Comparison of ENCODE assay signal across 1 cellular context in the genomic region with DNA sequence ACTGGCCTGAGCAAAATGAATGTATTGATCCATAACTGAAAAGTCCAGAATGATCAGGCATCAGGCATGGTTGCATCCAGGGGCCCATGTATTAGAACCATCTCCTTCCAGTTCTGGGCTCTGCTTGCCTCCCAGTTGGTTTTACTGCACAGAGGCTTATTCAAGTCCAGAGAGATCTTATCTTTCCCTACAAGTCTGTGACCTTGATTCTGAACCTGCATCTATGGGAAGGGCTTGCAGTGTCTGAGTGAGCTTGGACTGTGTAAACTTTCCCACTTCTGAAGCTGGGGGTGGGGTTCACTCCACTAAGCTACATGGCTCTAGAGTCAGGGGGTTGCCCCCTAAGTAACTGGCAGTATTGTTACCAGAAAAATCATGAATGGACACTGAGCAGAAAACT.
TF ChIP-seq lines count a peak whose summit lies in the region.

No MANE protein-coding gene starts in this region.

TF ChIP-seq in HepG2, 621 proteins besides CTCF, POLR2A, EP300 and RAD21 (continued from another document and continues in another):
- TF ChIP-seq MAFG (CRISPR knock-in tag; IDR thresholded peaks at IDR 0.05) (no peak), SIX4 (CRISPR knock-in tag; IDR thresholded peaks at IDR 0.05) (0 out of 2 replicates have a peak, but pooled peaks have one; percentile 23), RBM22 (optimal IDR thresholded peaks at IDR 0.05; ENCODE audit: low read length) (peak; percentile 92), ZBTB3 (CRISPR knock-in tag; IDR thresholded peaks at IDR 0.05; ENCODE audit: borderline replicate concordance, low read depth) (no peak), ARNT2 (CRISPR knock-in tag; IDR thresholded peaks at IDR 0.05; ENCODE audit: low read depth) (no peak), ZNF7 (CRISPR knock-in tag; IDR thresholded peaks at IDR 0.05) (no peak), SOX13 (IDR thresholded peaks at IDR 0.05) (no peak), SOX13 (CRISPR knock-in tag; conservative IDR thresholded peaks at IDR 0.05 in 1 of 2, IDR thresholded peaks at IDR 0.05 in 1 of 2) (peak in 1 of 2 experiments; percentile 77; a peak in 1 of 4 replicates), SALL1 (CRISPR knock-in tag; IDR thresholded peaks at IDR 0.05) (0 out of 2 replicates have a peak, but pooled peaks have one; percentile 29), ZNF333 (CRISPR knock-in tag; IDR thresholded peaks at IDR 0.05; ENCODE audit: borderline replicate concordance) (no peak), FOXO1 (CRISPR knock-in tag; IDR thresholded peaks at IDR 0.05) (peak; percentile 45; the same call in 1 of the 2 replicates), PHF21A (CRISPR knock-in tag; IDR thresholded peaks at IDR 0.05) (peak; percentile 56; the same call in 1 of the 2 replicates), RFXAP (CRISPR knock-in tag; IDR thresholded peaks at IDR 0.05; ENCODE audit: borderline replicate concordance) (no peak), ZNF749 (CRISPR knock-in tag; IDR thresholded peaks at IDR 0.05; ENCODE audit: borderline replicate concordance) (no peak), TOE1 (CRISPR knock-in tag; IDR thresholded peaks at IDR 0.05) (no peak), NRL (CRISPR knock-in tag; IDR thresholded peaks at IDR 0.05; ENCODE audit: borderline replicate concordance) (no peak), HMGA1 (CRISPR knock-in tag; conservative IDR thresholded peaks at IDR 0.05) (no peak), RBM39 (IDR thresholded peaks at IDR 0.05; ENCODE audit: low read depth, low read length, poor library complexity, severe bottlenecking) (no peak), ZIK1 (CRISPR knock-in tag; IDR thresholded peaks at IDR 0.05; ENCODE audit: borderline replicate concordance, low read depth) (no peak), SRSF1 (optimal IDR thresholded peaks at IDR 0.05; ENCODE audit: low read depth, low read length) (no peak), ZNF598 (CRISPR knock-in tag; IDR thresholded peaks at IDR 0.05; ENCODE audit: borderline replicate concordance) (no peak), ZFP37 (CRISPR knock-in tag; IDR thresholded peaks at IDR 0.05; ENCODE audit: borderline replicate concordance) (no peak), ZNF232 (CRISPR knock-in tag; IDR thresholded peaks at IDR 0.05; ENCODE audit: borderline replicate concordance) (no peak), GZF1 (CRISPR knock-in tag; IDR thresholded peaks at IDR 0.05) (no peak), ZNF773 (CRISPR knock-in tag; IDR thresholded peaks at IDR 0.05; ENCODE audit: borderline replicate concordance) (no peak)
- TF ChIP-seq, protein P1, sequence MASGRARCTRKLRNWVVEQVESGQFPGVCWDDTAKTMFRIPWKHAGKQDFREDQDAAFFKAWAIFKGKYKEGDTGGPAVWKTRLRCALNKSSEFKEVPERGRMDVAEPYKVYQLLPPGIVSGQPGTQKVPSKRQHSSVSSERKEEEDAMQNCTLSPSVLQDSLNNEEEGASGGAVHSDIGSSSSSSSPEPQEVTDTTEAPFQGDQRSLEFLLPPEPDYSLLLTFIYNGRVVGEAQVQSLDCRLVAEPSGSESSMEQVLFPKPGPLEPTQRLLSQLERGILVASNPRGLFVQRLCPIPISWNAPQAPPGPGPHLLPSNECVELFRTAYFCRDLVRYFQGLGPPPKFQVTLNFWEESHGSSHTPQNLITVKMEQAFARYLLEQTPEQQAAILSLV (CRISPR knock-in tag; IDR thresholded peaks at IDR 0.05; ENCODE audit: borderline replicate concordance): no peak
- TF ChIP-seq, protein P2, sequence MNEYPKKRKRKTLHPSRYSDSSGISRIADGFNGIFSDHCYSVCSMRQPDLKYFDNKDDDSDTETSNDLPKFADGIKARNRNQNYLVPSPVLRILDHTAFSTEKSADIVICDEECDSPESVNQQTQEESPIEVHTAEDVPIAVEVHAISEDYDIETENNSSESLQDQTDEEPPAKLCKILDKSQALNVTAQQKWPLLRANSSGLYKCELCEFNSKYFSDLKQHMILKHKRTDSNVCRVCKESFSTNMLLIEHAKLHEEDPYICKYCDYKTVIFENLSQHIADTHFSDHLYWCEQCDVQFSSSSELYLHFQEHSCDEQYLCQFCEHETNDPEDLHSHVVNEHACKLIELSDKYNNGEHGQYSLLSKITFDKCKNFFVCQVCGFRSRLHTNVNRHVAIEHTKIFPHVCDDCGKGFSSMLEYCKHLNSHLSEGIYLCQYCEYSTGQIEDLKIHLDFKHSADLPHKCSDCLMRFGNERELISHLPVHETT (CRISPR knock-in tag; conservative IDR thresholded peaks at IDR 0.05): no peak
- TF ChIP-seq, protein P3, sequence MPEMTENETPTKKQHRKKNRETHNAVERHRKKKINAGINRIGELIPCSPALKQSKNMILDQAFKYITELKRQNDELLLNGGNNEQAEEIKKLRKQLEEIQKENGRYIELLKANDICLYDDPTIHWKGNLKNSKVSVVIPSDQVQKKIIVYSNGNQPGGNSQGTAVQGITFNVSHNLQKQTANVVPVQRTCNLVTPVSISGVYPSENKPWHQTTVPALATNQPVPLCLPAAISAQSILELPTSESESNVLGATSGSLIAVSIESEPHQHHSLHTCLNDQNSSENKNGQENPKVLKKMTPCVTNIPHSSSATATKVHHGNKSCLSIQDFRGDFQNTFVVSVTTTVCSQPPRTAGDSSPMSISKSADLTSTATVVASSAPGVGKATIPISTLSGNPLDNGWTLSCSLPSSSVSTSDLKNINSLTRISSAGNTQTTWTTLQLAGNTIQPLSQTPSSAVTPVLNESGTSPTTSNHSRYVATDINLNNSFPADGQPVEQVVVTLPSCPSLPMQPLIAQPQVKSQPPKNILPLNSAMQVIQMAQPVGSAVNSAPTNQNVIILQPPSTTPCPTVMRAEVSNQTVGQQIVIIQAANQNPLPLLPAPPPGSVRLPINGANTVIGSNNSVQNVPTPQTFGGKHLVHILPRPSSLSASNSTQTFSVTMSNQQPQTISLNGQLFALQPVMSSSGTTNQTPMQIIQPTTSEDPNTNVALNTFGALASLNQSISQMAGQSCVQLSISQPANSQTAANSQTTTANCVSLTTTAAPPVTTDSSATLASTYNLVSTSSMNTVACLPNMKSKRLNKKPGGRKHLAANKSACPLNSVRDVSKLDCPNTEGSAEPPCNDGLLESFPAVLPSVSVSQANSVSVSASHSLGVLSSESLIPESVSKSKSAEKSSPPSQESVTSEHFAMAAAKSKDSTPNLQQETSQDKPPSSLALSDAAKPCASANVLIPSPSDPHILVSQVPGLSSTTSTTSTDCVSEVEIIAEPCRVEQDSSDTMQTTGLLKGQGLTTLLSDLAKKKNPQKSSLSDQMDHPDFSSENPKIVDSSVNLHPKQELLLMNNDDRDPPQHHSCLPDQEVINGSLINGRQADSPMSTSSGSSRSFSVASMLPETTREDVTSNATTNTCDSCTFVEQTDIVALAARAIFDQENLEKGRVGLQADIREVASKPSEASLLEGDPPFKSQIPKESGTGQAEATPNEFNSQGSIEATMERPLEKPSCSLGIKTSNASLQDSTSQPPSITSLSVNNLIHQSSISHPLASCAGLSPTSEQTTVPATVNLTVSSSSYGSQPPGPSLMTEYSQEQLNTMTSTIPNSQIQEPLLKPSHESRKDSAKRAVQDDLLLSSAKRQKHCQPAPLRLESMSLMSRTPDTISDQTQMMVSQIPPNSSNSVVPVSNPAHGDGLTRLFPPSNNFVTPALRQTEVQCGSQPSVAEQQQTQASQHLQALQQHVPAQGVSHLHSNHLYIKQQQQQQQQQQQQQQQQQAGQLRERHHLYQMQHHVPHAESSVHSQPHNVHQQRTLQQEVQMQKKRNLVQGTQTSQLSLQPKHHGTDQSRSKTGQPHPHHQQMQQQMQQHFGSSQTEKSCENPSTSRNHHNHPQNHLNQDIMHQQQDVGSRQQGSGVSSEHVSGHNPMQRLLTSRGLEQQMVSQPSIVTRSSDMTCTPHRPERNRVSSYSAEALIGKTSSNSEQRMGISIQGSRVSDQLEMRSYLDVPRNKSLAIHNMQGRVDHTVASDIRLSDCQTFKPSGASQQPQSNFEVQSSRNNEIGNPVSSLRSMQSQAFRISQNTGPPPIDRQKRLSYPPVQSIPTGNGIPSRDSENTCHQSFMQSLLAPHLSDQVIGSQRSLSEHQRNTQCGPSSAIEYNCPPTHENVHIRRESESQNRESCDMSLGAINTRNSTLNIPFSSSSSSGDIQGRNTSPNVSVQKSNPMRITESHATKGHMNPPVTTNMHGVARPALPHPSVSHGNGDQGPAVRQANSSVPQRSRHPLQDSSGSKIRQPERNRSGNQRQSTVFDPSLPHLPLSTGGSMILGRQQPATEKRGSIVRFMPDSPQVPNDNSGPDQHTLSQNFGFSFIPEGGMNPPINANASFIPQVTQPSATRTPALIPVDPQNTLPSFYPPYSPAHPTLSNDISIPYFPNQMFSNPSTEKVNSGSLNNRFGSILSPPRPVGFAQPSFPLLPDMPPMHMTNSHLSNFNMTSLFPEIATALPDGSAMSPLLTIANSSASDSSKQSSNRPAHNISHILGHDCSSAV (CRISPR knock-in tag; IDR thresholded peaks at IDR 0.05; ENCODE audit: borderline replicate concordance): no peak
- TF ChIP-seq, protein P4, sequence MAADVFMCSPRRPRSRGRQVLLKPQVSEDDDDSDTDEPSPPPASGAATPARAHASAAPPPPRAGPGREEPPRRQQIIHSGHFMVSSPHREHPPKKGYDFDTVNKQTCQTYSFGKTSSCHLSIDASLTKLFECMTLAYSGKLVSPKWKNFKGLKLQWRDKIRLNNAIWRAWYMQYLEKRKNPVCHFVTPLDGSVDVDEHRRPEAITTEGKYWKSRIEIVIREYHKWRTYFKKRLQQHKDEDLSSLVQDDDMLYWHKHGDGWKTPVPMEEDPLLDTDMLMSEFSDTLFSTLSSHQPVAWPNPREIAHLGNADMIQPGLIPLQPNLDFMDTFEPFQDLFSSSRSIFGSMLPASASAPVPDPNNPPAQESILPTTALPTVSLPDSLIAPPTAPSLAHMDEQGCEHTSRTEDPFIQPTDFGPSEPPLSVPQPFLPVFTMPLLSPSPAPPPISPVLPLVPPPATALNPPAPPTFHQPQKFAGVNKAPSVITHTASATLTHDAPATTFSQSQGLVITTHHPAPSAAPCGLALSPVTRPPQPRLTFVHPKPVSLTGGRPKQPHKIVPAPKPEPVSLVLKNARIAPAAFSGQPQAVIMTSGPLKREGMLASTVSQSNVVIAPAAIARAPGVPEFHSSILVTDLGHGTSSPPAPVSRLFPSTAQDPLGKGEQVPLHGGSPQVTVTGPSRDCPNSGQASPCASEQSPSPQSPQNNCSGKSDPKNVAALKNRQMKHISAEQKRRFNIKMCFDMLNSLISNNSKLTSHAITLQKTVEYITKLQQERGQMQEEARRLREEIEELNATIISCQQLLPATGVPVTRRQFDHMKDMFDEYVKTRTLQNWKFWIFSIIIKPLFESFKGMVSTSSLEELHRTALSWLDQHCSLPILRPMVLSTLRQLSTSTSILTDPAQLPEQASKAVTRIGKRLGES (CRISPR knock-in tag; IDR thresholded peaks at IDR 0.05; ENCODE audit: borderline replicate concordance): no peak
- TF ChIP-seq, protein P5, sequence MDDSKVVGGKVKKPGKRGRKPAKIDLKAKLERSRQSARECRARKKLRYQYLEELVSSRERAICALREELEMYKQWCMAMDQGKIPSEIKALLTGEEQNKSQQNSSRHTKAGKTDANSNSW (CRISPR knock-in tag; IDR thresholded peaks at IDR 0.05; ENCODE audit: borderline replicate concordance): no peak
- TF ChIP-seq, protein P6, sequence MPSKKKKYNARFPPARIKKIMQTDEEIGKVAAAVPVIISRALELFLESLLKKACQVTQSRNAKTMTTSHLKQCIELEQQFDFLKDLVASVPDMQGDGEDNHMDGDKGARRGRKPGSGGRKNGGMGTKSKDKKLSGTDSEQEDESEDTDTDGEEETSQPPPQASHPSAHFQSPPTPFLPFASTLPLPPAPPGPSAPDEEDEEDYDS (CRISPR knock-in tag; IDR thresholded peaks at IDR 0.05): no peak
- TF ChIP-seq, protein P7, sequence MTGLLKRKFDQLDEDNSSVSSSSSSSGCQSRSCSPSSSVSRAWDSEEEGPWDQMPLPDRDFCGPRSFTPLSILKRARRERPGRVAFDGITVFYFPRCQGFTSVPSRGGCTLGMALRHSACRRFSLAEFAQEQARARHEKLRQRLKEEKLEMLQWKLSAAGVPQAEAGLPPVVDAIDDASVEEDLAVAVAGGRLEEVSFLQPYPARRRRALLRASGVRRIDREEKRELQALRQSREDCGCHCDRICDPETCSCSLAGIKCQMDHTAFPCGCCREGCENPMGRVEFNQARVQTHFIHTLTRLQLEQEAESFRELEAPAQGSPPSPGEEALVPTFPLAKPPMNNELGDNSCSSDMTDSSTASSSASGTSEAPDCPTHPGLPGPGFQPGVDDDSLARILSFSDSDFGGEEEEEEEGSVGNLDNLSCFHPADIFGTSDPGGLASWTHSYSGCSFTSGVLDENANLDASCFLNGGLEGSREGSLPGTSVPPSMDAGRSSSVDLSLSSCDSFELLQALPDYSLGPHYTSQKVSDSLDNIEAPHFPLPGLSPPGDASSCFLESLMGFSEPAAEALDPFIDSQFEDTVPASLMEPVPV (CRISPR knock-in tag; IDR thresholded peaks at IDR 0.05): no peak
- TF ChIP-seq, protein P8, sequence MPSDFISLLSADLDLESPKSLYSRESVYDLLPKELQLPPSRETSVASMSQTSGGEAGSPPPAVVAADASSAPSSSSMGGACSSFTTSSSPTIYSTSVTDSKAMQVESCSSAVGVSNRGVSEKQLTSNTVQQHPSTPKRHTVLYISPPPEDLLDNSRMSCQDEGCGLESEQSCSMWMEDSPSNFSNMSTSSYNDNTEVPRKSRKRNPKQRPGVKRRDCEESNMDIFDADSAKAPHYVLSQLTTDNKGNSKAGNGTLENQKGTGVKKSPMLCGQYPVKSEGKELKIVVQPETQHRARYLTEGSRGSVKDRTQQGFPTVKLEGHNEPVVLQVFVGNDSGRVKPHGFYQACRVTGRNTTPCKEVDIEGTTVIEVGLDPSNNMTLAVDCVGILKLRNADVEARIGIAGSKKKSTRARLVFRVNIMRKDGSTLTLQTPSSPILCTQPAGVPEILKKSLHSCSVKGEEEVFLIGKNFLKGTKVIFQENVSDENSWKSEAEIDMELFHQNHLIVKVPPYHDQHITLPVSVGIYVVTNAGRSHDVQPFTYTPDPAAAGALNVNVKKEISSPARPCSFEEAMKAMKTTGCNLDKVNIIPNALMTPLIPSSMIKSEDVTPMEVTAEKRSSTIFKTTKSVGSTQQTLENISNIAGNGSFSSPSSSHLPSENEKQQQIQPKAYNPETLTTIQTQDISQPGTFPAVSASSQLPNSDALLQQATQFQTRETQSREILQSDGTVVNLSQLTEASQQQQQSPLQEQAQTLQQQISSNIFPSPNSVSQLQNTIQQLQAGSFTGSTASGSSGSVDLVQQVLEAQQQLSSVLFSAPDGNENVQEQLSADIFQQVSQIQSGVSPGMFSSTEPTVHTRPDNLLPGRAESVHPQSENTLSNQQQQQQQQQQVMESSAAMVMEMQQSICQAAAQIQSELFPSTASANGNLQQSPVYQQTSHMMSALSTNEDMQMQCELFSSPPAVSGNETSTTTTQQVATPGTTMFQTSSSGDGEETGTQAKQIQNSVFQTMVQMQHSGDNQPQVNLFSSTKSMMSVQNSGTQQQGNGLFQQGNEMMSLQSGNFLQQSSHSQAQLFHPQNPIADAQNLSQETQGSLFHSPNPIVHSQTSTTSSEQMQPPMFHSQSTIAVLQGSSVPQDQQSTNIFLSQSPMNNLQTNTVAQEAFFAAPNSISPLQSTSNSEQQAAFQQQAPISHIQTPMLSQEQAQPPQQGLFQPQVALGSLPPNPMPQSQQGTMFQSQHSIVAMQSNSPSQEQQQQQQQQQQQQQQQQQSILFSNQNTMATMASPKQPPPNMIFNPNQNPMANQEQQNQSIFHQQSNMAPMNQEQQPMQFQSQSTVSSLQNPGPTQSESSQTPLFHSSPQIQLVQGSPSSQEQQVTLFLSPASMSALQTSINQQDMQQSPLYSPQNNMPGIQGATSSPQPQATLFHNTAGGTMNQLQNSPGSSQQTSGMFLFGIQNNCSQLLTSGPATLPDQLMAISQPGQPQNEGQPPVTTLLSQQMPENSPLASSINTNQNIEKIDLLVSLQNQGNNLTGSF (CRISPR knock-in tag; IDR thresholded peaks at IDR 0.05): no peak
